In the genomic region with DNA sequence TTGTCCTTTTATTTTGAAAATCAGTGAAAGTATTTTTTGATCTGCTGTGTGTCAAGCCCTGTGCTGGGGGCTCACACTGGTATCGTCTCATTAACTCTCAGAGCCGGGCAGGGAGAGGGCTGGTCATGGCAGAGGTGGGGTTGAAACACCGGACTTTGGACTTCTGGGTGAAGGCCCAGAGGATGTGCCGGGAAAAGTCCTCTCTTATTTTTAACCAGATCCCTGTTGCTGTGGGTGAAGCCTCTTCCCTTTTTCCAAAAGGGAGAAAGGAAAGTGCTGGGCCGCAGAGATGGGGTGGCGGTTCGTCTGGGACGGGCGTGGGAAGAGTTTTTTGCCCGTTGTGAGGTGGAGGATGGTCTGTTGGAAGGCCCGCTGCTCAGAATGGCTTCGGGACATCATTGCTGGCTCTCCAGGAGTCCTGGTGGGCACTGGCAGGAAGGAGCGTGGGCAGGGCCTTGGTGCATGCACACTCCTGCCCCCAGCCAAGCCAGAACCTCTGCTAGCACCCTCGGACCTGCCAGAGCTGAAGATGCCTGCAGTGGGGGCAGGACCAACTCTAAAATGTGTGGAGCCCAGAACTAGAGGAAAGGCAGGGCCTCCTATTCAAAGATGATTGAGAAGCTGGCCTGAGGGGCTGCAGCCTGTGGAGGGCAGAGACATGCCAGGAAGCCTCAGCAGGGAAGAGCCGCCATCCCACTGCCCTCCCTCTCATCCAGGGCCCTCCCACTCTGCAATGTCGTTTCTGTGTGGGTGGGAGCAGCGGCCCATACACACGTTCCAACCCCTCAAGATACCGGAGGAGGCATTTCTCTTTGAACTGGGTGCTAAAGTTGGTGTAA, we compare ENCODE assay signal across 1 cellular context.
TF ChIP-seq lines count a peak whose summit lies in the region.

No MANE protein-coding gene starts in this region.

TF ChIP-seq in HepG2, 621 proteins besides CTCF, POLR2A, EP300 and RAD21 (continued from another document and continues in another):
- TF ChIP-seq, protein P1, sequence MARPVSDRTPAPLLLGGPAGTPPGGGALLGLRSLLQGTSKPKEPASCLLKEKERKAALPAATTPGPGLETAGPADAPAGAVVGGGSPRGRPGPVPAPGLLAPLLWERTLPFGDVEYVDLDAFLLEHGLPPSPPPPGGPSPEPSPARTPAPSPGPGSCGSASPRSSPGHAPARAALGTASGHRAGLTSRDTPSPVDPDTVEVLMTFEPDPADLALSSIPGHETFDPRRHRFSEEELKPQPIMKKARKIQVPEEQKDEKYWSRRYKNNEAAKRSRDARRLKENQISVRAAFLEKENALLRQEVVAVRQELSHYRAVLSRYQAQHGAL (CRISPR knock-in tag; IDR thresholded peaks at IDR 0.05; ENCODE audit: not compliant biosample characterization), result no peak
- TF ChIP-seq, protein P2, sequence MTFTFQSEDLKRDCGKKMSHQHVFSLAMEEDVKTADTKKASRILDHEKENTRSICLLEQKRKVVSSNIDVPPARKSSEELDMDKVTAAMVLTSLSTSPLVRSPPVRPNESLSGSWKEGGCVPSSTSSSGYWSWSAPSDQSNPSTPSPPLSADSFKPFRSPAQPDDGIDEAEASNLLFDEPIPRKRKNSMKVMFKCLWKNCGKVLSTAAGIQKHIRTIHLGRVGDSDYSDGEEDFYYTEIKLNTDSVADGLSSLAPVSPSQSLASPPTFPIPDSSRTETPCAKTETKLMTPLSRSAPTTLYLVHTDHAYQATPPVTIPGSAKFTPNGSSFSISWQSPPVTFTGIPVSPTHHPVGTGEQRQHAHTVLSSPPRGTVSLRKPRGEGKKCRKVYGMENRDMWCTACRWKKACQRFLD (CRISPR knock-in tag; IDR thresholded peaks at IDR 0.05; ENCODE audit: borderline replicate concordance), result no peak
- TF ChIP-seq, protein P3, sequence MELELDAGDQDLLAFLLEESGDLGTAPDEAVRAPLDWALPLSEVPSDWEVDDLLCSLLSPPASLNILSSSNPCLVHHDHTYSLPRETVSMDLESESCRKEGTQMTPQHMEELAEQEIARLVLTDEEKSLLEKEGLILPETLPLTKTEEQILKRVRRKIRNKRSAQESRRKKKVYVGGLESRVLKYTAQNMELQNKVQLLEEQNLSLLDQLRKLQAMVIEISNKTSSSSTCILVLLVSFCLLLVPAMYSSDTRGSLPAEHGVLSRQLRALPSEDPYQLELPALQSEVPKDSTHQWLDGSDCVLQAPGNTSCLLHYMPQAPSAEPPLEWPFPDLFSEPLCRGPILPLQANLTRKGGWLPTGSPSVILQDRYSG (CRISPR knock-in tag; IDR thresholded peaks at IDR 0.05), result no peak
- TF ChIP-seq ZFP36L1 (CRISPR knock-in tag; IDR thresholded peaks at IDR 0.05) (no peak), EZH2 (conservative IDR thresholded peaks at IDR 0.05; ENCODE audit: low read depth, low read length) (no peak), RNF2 (conservative IDR thresholded peaks at IDR 0.05; ENCODE audit: low read depth) (no peak), AHR (CRISPR knock-in tag; IDR thresholded peaks at IDR 0.05) (0 out of 2 replicates have a peak, but pooled peaks have one; percentile 27), MED1 (CRISPR knock-in tag; IDR thresholded peaks at IDR 0.05) (peak; percentile 42; the same call in 1 of the 2 replicates), KLF16 (CRISPR knock-in tag; IDR thresholded peaks at IDR 0.05) (0 out of 4 replicates have a peak, but pooled peaks of 1 of the 2 experiments have one; percentile 19), TOPORS (CRISPR knock-in tag; IDR thresholded peaks at IDR 0.05) (no peak), BORCS8-MEF2B (CRISPR knock-in tag; IDR thresholded peaks at IDR 0.05) (no peak), CC2D1A (CRISPR knock-in tag; IDR thresholded peaks at IDR 0.05) (no peak), NFYC (CRISPR knock-in tag; IDR thresholded peaks at IDR 0.05) (no peak), KLF9 (CRISPR knock-in tag; IDR thresholded peaks at IDR 0.05; ENCODE audit: low read depth) (no peak), ZNF331 (CRISPR knock-in tag; IDR thresholded peaks at IDR 0.05) (0 out of 2 replicates have a peak, but pooled peaks have one; percentile 27), RORA (CRISPR knock-in tag; IDR thresholded peaks at IDR 0.05) (no peak), U2AF2 (IDR thresholded peaks at IDR 0.05; ENCODE audit: low read depth, low read length) (no peak), ETV5 (CRISPR knock-in tag; IDR thresholded peaks at IDR 0.05; ENCODE audit: borderline replicate concordance) (peak; percentile 33; the same call in 1 of the 2 replicates), MAFG (CRISPR knock-in tag; IDR thresholded peaks at IDR 0.05) (no peak), ELF4 (CRISPR knock-in tag; IDR thresholded peaks at IDR 0.05; ENCODE audit: borderline replicate concordance) (no peak), CCAR2 (optimal IDR thresholded peaks at IDR 0.05; ENCODE audit: low read depth, low read length) (no peak), CEBPG (CRISPR knock-in tag; IDR thresholded peaks at IDR 0.05) (no peak; the same call in 1 of the 2 replicates), FOXK2 (IDR thresholded peaks at IDR 0.05) (no peak), ZNF225 (CRISPR knock-in tag; IDR thresholded peaks at IDR 0.05) (peak; percentile 71; the same call in 1 of the 2 replicates), PHB2 (IDR thresholded peaks at IDR 0.05; ENCODE audit: partially characterized antibody) (no peak), ZNF598 (CRISPR knock-in tag; IDR thresholded peaks at IDR 0.05; ENCODE audit: borderline replicate concordance) (no peak)
- TF ChIP-seq, protein P4, sequence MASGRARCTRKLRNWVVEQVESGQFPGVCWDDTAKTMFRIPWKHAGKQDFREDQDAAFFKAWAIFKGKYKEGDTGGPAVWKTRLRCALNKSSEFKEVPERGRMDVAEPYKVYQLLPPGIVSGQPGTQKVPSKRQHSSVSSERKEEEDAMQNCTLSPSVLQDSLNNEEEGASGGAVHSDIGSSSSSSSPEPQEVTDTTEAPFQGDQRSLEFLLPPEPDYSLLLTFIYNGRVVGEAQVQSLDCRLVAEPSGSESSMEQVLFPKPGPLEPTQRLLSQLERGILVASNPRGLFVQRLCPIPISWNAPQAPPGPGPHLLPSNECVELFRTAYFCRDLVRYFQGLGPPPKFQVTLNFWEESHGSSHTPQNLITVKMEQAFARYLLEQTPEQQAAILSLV (CRISPR knock-in tag; IDR thresholded peaks at IDR 0.05; ENCODE audit: borderline replicate concordance), result no peak
- TF ChIP-seq, protein P5, sequence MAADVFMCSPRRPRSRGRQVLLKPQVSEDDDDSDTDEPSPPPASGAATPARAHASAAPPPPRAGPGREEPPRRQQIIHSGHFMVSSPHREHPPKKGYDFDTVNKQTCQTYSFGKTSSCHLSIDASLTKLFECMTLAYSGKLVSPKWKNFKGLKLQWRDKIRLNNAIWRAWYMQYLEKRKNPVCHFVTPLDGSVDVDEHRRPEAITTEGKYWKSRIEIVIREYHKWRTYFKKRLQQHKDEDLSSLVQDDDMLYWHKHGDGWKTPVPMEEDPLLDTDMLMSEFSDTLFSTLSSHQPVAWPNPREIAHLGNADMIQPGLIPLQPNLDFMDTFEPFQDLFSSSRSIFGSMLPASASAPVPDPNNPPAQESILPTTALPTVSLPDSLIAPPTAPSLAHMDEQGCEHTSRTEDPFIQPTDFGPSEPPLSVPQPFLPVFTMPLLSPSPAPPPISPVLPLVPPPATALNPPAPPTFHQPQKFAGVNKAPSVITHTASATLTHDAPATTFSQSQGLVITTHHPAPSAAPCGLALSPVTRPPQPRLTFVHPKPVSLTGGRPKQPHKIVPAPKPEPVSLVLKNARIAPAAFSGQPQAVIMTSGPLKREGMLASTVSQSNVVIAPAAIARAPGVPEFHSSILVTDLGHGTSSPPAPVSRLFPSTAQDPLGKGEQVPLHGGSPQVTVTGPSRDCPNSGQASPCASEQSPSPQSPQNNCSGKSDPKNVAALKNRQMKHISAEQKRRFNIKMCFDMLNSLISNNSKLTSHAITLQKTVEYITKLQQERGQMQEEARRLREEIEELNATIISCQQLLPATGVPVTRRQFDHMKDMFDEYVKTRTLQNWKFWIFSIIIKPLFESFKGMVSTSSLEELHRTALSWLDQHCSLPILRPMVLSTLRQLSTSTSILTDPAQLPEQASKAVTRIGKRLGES (CRISPR knock-in tag; IDR thresholded peaks at IDR 0.05; ENCODE audit: borderline replicate concordance), result no peak
- TF ChIP-seq, protein P6, sequence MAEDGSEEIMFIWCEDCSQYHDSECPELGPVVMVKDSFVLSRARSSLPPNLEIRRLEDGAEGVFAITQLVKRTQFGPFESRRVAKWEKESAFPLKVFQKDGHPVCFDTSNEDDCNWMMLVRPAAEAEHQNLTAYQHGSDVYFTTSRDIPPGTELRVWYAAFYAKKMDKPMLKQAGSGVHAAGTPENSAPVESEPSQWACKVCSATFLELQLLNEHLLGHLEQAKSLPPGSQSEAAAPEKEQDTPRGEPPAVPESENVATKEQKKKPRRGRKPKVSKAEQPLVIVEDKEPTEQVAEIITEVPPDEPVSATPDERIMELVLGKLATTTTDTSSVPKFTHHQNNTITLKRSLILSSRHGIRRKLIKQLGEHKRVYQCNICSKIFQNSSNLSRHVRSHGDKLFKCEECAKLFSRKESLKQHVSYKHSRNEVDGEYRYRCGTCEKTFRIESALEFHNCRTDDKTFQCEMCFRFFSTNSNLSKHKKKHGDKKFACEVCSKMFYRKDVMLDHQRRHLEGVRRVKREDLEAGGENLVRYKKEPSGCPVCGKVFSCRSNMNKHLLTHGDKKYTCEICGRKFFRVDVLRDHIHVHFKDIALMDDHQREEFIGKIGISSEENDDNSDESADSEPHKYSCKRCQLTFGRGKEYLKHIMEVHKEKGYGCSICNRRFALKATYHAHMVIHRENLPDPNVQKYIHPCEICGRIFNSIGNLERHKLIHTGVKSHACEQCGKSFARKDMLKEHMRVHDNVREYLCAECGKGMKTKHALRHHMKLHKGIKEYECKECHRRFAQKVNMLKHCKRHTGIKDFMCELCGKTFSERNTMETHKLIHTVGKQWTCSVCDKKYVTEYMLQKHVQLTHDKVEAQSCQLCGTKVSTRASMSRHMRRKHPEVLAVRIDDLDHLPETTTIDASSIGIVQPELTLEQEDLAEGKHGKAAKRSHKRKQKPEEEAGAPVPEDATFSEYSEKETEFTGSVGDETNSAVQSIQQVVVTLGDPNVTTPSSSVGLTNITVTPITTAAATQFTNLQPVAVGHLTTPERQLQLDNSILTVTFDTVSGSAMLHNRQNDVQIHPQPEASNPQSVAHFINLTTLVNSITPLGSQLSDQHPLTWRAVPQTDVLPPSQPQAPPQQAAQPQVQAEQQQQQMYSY (CRISPR knock-in tag; IDR thresholded peaks at IDR 0.05), result no peak
- TF ChIP-seq, protein P7, sequence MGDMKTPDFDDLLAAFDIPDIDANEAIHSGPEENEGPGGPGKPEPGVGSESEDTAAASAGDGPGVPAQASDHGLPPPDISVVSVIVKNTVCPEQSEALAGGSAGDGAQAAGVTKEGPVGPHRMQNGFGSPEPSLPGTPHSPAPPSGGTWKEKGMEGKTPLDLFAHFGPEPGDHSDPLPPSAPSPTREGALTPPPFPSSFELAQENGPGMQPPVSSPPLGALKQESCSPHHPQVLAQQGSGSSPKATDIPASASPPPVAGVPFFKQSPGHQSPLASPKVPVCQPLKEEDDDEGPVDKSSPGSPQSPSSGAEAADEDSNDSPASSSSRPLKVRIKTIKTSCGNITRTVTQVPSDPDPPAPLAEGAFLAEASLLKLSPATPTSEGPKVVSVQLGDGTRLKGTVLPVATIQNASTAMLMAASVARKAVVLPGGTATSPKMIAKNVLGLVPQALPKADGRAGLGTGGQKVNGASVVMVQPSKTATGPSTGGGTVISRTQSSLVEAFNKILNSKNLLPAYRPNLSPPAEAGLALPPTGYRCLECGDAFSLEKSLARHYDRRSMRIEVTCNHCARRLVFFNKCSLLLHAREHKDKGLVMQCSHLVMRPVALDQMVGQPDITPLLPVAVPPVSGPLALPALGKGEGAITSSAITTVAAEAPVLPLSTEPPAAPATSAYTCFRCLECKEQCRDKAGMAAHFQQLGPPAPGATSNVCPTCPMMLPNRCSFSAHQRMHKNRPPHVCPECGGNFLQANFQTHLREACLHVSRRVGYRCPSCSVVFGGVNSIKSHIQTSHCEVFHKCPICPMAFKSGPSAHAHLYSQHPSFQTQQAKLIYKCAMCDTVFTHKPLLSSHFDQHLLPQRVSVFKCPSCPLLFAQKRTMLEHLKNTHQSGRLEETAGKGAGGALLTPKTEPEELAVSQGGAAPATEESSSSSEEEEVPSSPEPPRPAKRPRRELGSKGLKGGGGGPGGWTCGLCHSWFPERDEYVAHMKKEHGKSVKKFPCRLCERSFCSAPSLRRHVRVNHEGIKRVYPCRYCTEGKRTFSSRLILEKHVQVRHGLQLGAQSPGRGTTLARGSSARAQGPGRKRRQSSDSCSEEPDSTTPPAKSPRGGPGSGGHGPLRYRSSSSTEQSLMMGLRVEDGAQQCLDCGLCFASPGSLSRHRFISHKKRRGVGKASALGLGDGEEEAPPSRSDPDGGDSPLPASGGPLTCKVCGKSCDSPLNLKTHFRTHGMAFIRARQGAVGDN (CRISPR knock-in tag; IDR thresholded peaks at IDR 0.05), result peak; percentile 80
- TF ChIP-seq, protein P8, sequence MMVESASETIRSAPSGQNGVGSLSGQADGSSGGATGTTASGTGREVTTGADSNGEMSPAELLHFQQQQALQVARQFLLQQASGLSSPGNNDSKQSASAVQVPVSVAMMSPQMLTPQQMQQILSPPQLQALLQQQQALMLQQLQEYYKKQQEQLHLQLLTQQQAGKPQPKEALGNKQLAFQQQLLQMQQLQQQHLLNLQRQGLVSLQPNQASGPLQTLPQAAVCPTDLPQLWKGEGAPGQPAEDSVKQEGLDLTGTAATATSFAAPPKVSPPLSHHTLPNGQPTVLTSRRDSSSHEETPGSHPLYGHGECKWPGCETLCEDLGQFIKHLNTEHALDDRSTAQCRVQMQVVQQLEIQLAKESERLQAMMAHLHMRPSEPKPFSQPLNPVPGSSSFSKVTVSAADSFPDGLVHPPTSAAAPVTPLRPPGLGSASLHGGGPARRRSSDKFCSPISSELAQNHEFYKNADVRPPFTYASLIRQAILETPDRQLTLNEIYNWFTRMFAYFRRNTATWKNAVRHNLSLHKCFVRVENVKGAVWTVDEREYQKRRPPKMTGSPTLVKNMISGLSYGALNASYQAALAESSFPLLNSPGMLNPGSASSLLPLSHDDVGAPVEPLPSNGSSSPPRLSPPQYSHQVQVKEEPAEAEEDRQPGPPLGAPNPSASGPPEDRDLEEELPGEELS (CRISPR knock-in tag; IDR thresholded peaks at IDR 0.05), result no peak
- TF ChIP-seq, protein P9, sequence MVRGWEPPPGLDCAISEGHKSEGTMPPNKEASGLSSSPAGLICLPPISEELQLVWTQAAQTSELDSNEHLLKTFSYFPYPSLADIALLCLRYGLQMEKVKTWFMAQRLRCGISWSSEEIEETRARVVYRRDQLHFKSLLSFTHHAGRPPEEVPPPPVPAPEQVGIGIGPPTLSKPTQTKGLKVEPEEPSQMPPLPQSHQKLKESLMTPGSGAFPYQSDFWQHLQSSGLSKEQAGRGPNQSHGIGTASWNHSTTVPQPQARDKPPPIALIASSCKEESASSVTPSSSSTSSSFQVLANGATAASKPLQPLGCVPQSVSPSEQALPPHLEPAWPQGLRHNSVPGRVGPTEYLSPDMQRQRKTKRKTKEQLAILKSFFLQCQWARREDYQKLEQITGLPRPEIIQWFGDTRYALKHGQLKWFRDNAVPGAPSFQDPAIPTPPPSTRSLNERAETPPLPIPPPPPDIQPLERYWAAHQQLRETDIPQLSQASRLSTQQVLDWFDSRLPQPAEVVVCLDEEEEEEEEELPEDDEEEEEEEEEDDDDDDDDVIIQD (CRISPR knock-in tag; IDR thresholded peaks at IDR 0.05; ENCODE audit: low read depth), result 0 out of 2 replicates have a peak, but pooled peaks have one; percentile 10
